In genomic region chr7:190196-190595, GRCh38 we compare ENCODE assay signal across 18 cellular contexts. TPM values are rescaled to one million over a fixed set of nuclear protein-coding genes. Genes with fewer than 3 reads are reported as not detected.
DNase-seq lines count a peak whose midpoint lies in the region; ATAC-seq and TF ChIP-seq lines count a peak whose summit lies in the region.
"Had no signal": no experiment of that assay in that cellular context is flagged by ENCODE, and none has a peak within 500 bp of the region (broad histone marks: within the 10 kb centered on the region; RNA-seq: fewer than 3 reads in every experiment).

No MANE protein-coding gene starts in this region.

- H3K9ac ChIP-seq in NT2/D1 (ENCODE audit: insufficient read length, low read depth) (peak overlapping the region; percentile 0), neural cell (ENCODE audit: low read length) (peak overlapping the region; percentile 80)

- no peak overlapping the region for H3K4me3 ChIP-seq in NT2/D1 (ENCODE audit: insufficient read length, low read depth)
- H3K4me3 ChIP-seq in gastroesophageal sphincter, result no peak overlapping the region
- H3K4me3 ChIP-seq in neural cell (ENCODE audit: low read length), result no peak overlapping the region
- H3K4me3 ChIP-seq: GM12878, K562 had no signal

- no peak for DNase-seq in NT2/D1 (ENCODE audit: low read depth, low spot score)
- no peak for DNase-seq in AML-193 (lab: John Stamatoyannopoulos, UW)
- DNase-seq in KG1 (lab: John Stamatoyannopoulos, UW), result no peak
- no peak for DNase-seq in HEK293T (ENCODE audit: extremely low spot score)
- DNase-seq: ACHN; CD4-positive, CD25-positive, alpha-beta regulatory T cell; GM23248; HCEC 1CT; NCI-H1105; NCI-H2081; NCI-H510A; NCI-H774; OCI-M1 had no signal

- no peak for TF ChIP-seq POLR2A in gastroesophageal sphincter (IDR thresholded peaks at IDR 0.05)

- no peaks in the 10 kb centered on the region for H3K9me3 ChIP-seq in NT2/D1 (ENCODE audit: insufficient read depth, low read length)
- no peaks in the 10 kb centered on the region for H3K9me3 ChIP-seq in gastroesophageal sphincter
- H3K9me3 ChIP-seq in neural cell (ENCODE audit: low read length), result no peaks in the 10 kb centered on the region

- TF ChIP-seq EP300 in gastroesophageal sphincter (IDR thresholded peaks at IDR 0.05) (no peak), neural cell (conservative IDR thresholded peaks at IDR 0.05; ENCODE audit: poor library complexity, severe bottlenecking) (no peak)

- CTCF ChIA-PET in HEK293T (lab: Yijun Ruan, JAX), result no interaction called here

- no peak overlapping the region for H3K4me2 ChIP-seq in neural cell (ENCODE audit: low read length)

- ATAC-seq in gastroesophageal sphincter (no peak), HG03039 (IDR thresholded peaks at IDR 0.05; ENCODE audit: unreplicated experiment) (no peak)
- ATAC-seq: GM12878, K562 had no signal

- H3K9me2 ChIP-seq in neural cell (ENCODE audit: insufficient read depth, low read length), result no peaks in the 10 kb centered on the region

- H3K79me2 ChIP-seq in neural cell (replicated peaks; ENCODE audit: insufficient read depth, low read length), result peaks cover 30% of the 10 kb centered on the region

- peaks cover 3% of the 10 kb centered on the region for H3K36me3 ChIP-seq in NT2/D1 (ENCODE audit: insufficient read depth, insufficient read length, low read length)
- peaks cover 0 to under 1% of the 10 kb centered on the region in 2 donors for H3K36me3 ChIP-seq in gastroesophageal sphincter
- H3K36me3 ChIP-seq in neural cell (ENCODE audit: insufficient read depth, low read length), result no peaks in the 10 kb centered on the region

- TF ChIP-seq CTCF in gastroesophageal sphincter (IDR thresholded peaks at IDR 0.05), result no peak
- no peak for TF ChIP-seq CTCF in neural cell (IDR thresholded peaks at IDR 0.05; ENCODE audit: poor library complexity, severe bottlenecking)

- peak overlapping the region in 3 of 4 donors; percentile 92 to 95 (median 94) for H3K27ac ChIP-seq in gastroesophageal sphincter
- H3K27ac ChIP-seq in neural cell (ENCODE audit: low read length), result no peak overlapping the region

- peaks cover 38% of the 10 kb centered on the region for H3K4me1 ChIP-seq in NT2/D1 (ENCODE audit: insufficient read depth, insufficient read length)
- H3K4me1 ChIP-seq in gastroesophageal sphincter, result peaks cover 0 to 35% (median 6%) of the 10 kb centered on the region in 3 donors

- peaks cover 7% of the 10 kb centered on the region for H3K27me3 ChIP-seq in NT2/D1 (ENCODE audit: insufficient read depth, insufficient read length)
- no peaks in the 10 kb centered on the region for H3K27me3 ChIP-seq in gastroesophageal sphincter
- H3K27me3 ChIP-seq in neural cell (ENCODE audit: insufficient read depth, low read depth, low read length), result no peaks in the 10 kb centered on the region

- no peak for TF ChIP-seq RAD21 in neural cell (conservative IDR thresholded peaks at IDR 0.05)

- no peaks in the 10 kb centered on the region for H3F3A ChIP-seq in neural cell (ENCODE audit: insufficient read depth, low read length, poor library complexity, severe bottlenecking)

- H4K20me1 ChIP-seq in neural cell (ENCODE audit: insufficient read depth), result no peaks in the 10 kb centered on the region

- 89 to 90% methylated on average over 2 to 7 of the region's 21 CpGs for WGBS in gastroesophageal sphincter (ENCODE audit: low coverage in 1 of 2), 2 donors

- no peak overlapping the region for H2AFZ ChIP-seq in neural cell (ENCODE audit: low read depth, low read length)
- H2AFZ ChIP-seq: GM23248 had no signal

- POLR2A ChIA-PET in HEK293T (lab: Yijun Ruan, JAX), result interaction anchor here (1.0 kb wide), 1 partner anchor 43 kb away, joined by 3 read pairs; no protein-coding TSS in a partner anchor

TF ChIP-seq in neural cell, 6 proteins besides CTCF, POLR2A, EP300 and RAD21:
- TF ChIP-seq REST (IDR thresholded peaks at IDR 0.05; ENCODE audit: borderline replicate concordance) (no peak), POLR2AphosphoS5 (IDR thresholded peaks at IDR 0.05) (no peak), TAF1 (IDR thresholded peaks at IDR 0.05; ENCODE audit: low read depth) (no peak), SMC3 (conservative IDR thresholded peaks at IDR 0.05; ENCODE audit: poor library complexity) (no peak), EZH2 (IDR thresholded peaks at IDR 0.05; ENCODE audit: borderline replicate concordance, insufficient read depth, low read length, poor library complexity, severe bottlenecking) (no peak), MXI1 (conservative IDR thresholded peaks at IDR 0.05; ENCODE audit: poor library complexity, severe bottlenecking) (no peak)

TF ChIP-seq in HEK293T, 16 proteins besides CTCF, POLR2A, EP300 and RAD21:
- TF ChIP-seq ZNF384 (IDR thresholded peaks at IDR 0.05) (no peak), CTBP1 (IDR thresholded peaks at IDR 0.05; ENCODE audit: borderline replicate concordance) (no peak), TARDBP (IDR thresholded peaks at IDR 0.05) (no peak), BHLHE40 (IDR thresholded peaks at IDR 0.05; ENCODE audit: borderline replicate concordance) (no peak), SP1 (IDR thresholded peaks at IDR 0.05) (no peak), NFRKB (IDR thresholded peaks at IDR 0.05) (no peak), ARNT (IDR thresholded peaks at IDR 0.05) (no peak), FOXM1 (IDR thresholded peaks at IDR 0.05; ENCODE audit: borderline replicate concordance) (no peak), LEF1 (IDR thresholded peaks at IDR 0.05; ENCODE audit: borderline replicate concordance) (no peak), ELF4 (IDR thresholded peaks at IDR 0.05) (no peak), L3MBTL2 (conservative IDR thresholded peaks at IDR 0.05) (no peak), PKNOX1 (IDR thresholded peaks at IDR 0.05) (no peak), FOXK2 (IDR thresholded peaks at IDR 0.05) (no peak), FOXA1 (IDR thresholded peaks at IDR 0.05) (no peak), SUZ12 (IDR thresholded peaks at IDR 0.05) (no peak), HDGF (IDR thresholded peaks at IDR 0.05; ENCODE audit: borderline replicate concordance) (no peak)

RNA-seq across cellular contexts. Expression of gene FAM20C, which starts 2.2 kb away (rescaled TPM):
- total RNA-seq in gastroesophageal sphincter, result 10 to 100 TPM; 41.9 to 87.5 (median 73.6) TPM
- 22.7 and 29.7 TPM in 2 replicates for polyA plus RNA-seq in neural cell
- 37.9 and 40.4 TPM in 2 replicates for polyA minus RNA-seq in neural cell
- total RNA-seq: CD4-positive, CD25-positive, alpha-beta regulatory T cell had no signal
- polyA plus RNA-seq: CD4-positive, CD25-positive, alpha-beta regulatory T cell; GM12878; K562 had no signal
